18 cellular contexts compared by ENCODE assay signal in genomic region chr20:63220696-63221399, GRCh38. TPM values are rescaled to one million over a fixed set of nuclear protein-coding genes. Genes with fewer than 3 reads are reported as not detected.
"Had no signal": no experiment of that assay in that cellular context is flagged by ENCODE, and none has a peak within 500 bp of the region (broad histone marks: within the 10 kb centered on the region; RNA-seq: fewer than 3 reads in every experiment).

No MANE protein-coding gene starts in this region.

- H3K4me3 ChIP-seq: body of pancreas, right lobe of liver, skin epidermis, thyroid gland, upper lobe of right lung had no signal

- DNase-seq: activated CD4-positive, alpha-beta T cell treated with anti-CD3 and anti-CD28 coated beads for 1 hour; activated gamma-delta T cell treated with Interleukin-2 at 50 U/mL for 16 hours; activated T-cell treated with anti-CD3 and anti-CD28 coated beads, Interleukin-2, amount 50 U/mL, for 1 hour; body of pancreas; effector CD4-positive, alpha-beta T cell; naive thymus-derived CD8-positive, alpha-beta T cell; right lobe of liver; stimulated activated CD4-positive, alpha-beta T cell treated with anti-CD3 and anti-CD28 coated beads, Interleukin-1b, Interleukin-23, amount 100 ng/mL, for 48 hours; upper lobe of right lung; WERI-Rb-1 had no signal

- H3K9me3 ChIP-seq: body of pancreas, right lobe of liver, thyroid gland, upper lobe of right lung had no signal

- FAIRE-seq: endometrium, TTC549 had no signal

- H3K27me3 ChIP-seq: body of pancreas, right lobe of liver, thyroid gland had no signal

- H3K36me3 ChIP-seq: right lobe of liver, thyroid gland, upper lobe of right lung, WERI-Rb-1 had no signal

- H3K27ac ChIP-seq: body of pancreas, right lobe of liver, skin epidermis, thyroid gland, upper lobe of right lung, WERI-Rb-1 had no signal

- ATAC-seq: body of pancreas; left lobe of liver; naive thymus-derived CD8-positive, alpha-beta T cell; right lobe of liver; upper lobe of right lung had no signal

RNA-seq across cellular contexts. Expression of gene BIRC7, which starts 14.9 kb away (rescaled TPM):
- total RNA-seq: body of pancreas; fibroblast of villous mesenchyme; left lobe of liver; lung microvascular endothelial cell; naive thymus-derived CD8-positive, alpha-beta T cell; right lobe of liver; thyroid gland had no signal

RNA-seq across cellular contexts. Expression of gene NKAIN4, which starts 33.4 kb away (rescaled TPM):
- total RNA-seq: body of pancreas; cardiac septum; fibroblast of villous mesenchyme; left lobe of liver; lung microvascular endothelial cell; naive thymus-derived CD8-positive, alpha-beta T cell; right lobe of liver; upper lobe of right lung had no signal
- polyA plus RNA-seq: naive thymus-derived CD8-positive, alpha-beta T cell had no signal
